In genomic region chr19:54231077-54231931, GRCh38 we compare ENCODE assay signal across 8 cellular contexts. TPM values are rescaled to one million over a fixed set of nuclear protein-coding genes. Genes with fewer than 3 reads are reported as not detected.
DNase-seq lines count a peak whose midpoint lies in the region; ATAC-seq and TF ChIP-seq lines count a peak whose summit lies in the region.

No MANE protein-coding gene starts in this region.

- DNase-seq in D341Med (ENCODE audit: low spot score) (peak; percentile 89), NCI-H446 treated with DMSO at 0.1 percent for 48 hours (lab: John Stamatoyannopoulos, UW) (peak; percentile 20), chondrocyte (ENCODE audit: low spot score) (peak; percentile 94), left lung (peak; percentile 88 to 96)
- peak; percentile 90 for DNase-seq in activated CD4-positive, alpha-beta T cell treated with anti-CD3 and anti-CD28 coated beads for 48 hours
- peak; percentile 91 for DNase-seq in stimulated activated CD4-positive, alpha-beta T cell treated with anti-CD3 and anti-CD28 coated beads, Interleukin-4, amount 100 ng/mL, for 24 hours

- no peaks in the 10 kb centered on the region for H3K9me3 ChIP-seq in left lung

- H3K27me3 ChIP-seq in left lung = peaks cover 0 to 13% of the 10 kb centered on the region in 2 donors

- H3K4me1 Mint-ChIP-seq in chondrocyte (ENCODE audit: low read depth) = no peaks in the 10 kb centered on the region

- peaks cover 26% of the 10 kb centered on the region for H3K27me3 Mint-ChIP-seq in chondrocyte (ENCODE audit: low read depth)

- ATAC-seq in HG02642 (IDR thresholded peaks at IDR 0.05; ENCODE audit: poor library complexity, unreplicated experiment) (peak; percentile 78), left lung (peak; percentile 100), HG03432 (IDR thresholded peaks at IDR 0.05; ENCODE audit: unreplicated experiment) (no peak)

- H3K36me3 ChIP-seq in left lung = peaks cover 0 to 8% of the 10 kb centered on the region in 2 donors

- H3K4me1 ChIP-seq in left lung = peaks cover 0 to 9% of the 10 kb centered on the region in 2 donors

- no peak overlapping the region for H3K4me3 ChIP-seq in left lung

- peaks cover 20% of the 10 kb centered on the region for H3K9me3 Mint-ChIP-seq in chondrocyte (ENCODE audit: low read depth)

- intact Hi-C loops in left lung (cut with DNase I) = loop anchor here in 1 of 2 donors (5.0 kb wide), 1 partner anchor 59 kb away; the partner anchor contains the start of gene TMC4

- H3K4me3 Mint-ChIP-seq in chondrocyte (ENCODE audit: unreplicated experiment) = no peak overlapping the region

- no peak overlapping the region for H3K27ac ChIP-seq in left lung

- peak; percentile 99 for TF ChIP-seq CTCF in chondrocyte (IDR thresholded peaks at IDR 0.05)
- peak; percentile 82 to 98 for TF ChIP-seq CTCF in left lung (IDR thresholded peaks at IDR 0.05)

- H3K36me3 Mint-ChIP-seq in chondrocyte (ENCODE audit: low read depth) = peaks cover 7% of the 10 kb centered on the region

- H3K27ac Mint-ChIP-seq in chondrocyte (ENCODE audit: unreplicated experiment) = no peak overlapping the region

RNA-seq across cellular contexts. Expression of gene LILRB3, which starts 8.5 kb away (rescaled TPM):
- not detected in 3 replicates for total RNA-seq in chondrocyte
- 10 to 100 TPM; 21.8 to 90.8 TPM for total RNA-seq in left lung

RNA-seq across cellular contexts. Expression of gene LILRA6, which starts 11.3 kb away (rescaled TPM):
- total RNA-seq in chondrocyte = not detected in 3 replicates
- 10 to 100 TPM in 1 of 2 donors, 1 to 10 TPM in 1; 7.3 to 51.5 TPM for total RNA-seq in left lung

RNA-seq across cellular contexts. Expression of gene LILRB5, which starts 25.8 kb away (rescaled TPM):
- total RNA-seq in chondrocyte = not detected in 3 replicates
- total RNA-seq in left lung = 10 to 100 TPM; 11.9 to 16.5 TPM

RNA-seq across cellular contexts. Expression of gene RPS9, which starts 30.6 kb away (rescaled TPM):
- total RNA-seq in chondrocyte (689 to 819 TPM (median 699 TPM) in 3 replicates), left lung (1,000 to 10,000 TPM; 1,023 to 1,099 TPM)

RNA-seq across cellular contexts. Expression of gene TSEN34, which starts 40.2 kb away (rescaled TPM):
- total RNA-seq in chondrocyte (39.6 to 46.2 TPM (median 40.5 TPM) in 3 replicates), left lung (10 to 100 TPM; 32.2 to 34.4 TPM)

Comparison
In these comparisons a context has a peak if more than half of its experiments do, and no peak if none do; other contexts are left out.
1. DNase-seq: peak in every context shown above with its lines; median percentile 94 in chondrocyte; 92 in left lung; 91 in stimulated activated CD4-positive, alpha-beta T cell treated with anti-CD3 and anti-CD28 coated beads, Interleukin-4, amount 100 ng/mL, for 24 hours; 90 in activated CD4-positive, alpha-beta T cell treated with anti-CD3 and anti-CD28 coated beads for 48 hours; 89 in D341Med; 20 in NCI-H446 treated with DMSO at 0.1 percent for 48 hours.
2. RNA of gene LILRB3, which starts 8.5 kb away (total RNA-seq): 21.8 to 90.8 TPM in left lung; not detected in chondrocyte; every median in the first group is over 10 times any median in the second.
3. RNA of gene LILRB5, which starts 25.8 kb away (total RNA-seq): 11.9 to 16.5 TPM in left lung; not detected in chondrocyte; every median in the first group is over 10 times any median in the second.